In genomic region chr9:38125889-38126288, GRCh38 we compare ENCODE assay signal across 19 cellular contexts. TPM values are rescaled to one million over a fixed set of nuclear protein-coding genes. Genes with fewer than 3 reads are reported as not detected.
DNase-seq lines count a peak whose midpoint lies in the region; ATAC-seq and TF ChIP-seq lines count a peak whose summit lies in the region.
"Had no signal": no experiment of that assay in that cellular context is flagged by ENCODE, and none has a peak within 500 bp of the region (broad histone marks: within the 10 kb centered on the region; RNA-seq: fewer than 3 reads in every experiment).

No MANE protein-coding gene starts in this region.

- H3K27ac ChIP-seq in RWPE2 (ENCODE audit: poor library complexity, severe bottlenecking) (peak overlapping the region; percentile 8), esophagus squamous epithelium (peak overlapping the region in 3 of 4 donors; percentile 68 to 74 (median 70))
- H3K27ac ChIP-seq: 22Rv1, SK-N-MC had no signal

- no peaks in the 10 kb centered on the region for H3K9me3 ChIP-seq in RWPE2 (ENCODE audit: severe bottlenecking)
- H3K9me3 ChIP-seq in esophagus squamous epithelium, result no peaks in the 10 kb centered on the region
- H3K9me3 ChIP-seq: BE2C had no signal

- TF ChIP-seq CTCF in RWPE2 (IDR thresholded peaks at IDR 0.05; ENCODE audit: poor library complexity, severe bottlenecking) (no peak), esophagus squamous epithelium (IDR thresholded peaks at IDR 0.05) (no peak)

- intact Hi-C loops in esophagus squamous epithelium (cut with DNase I), result no loop called here
- intact Hi-C loops in sciatic nerve (cut with DNase I), result no loop called here

- ATAC-seq in RWPE2 (ENCODE audit: low read depth) (peak; percentile 97), sciatic nerve (no peak), HG02678 (IDR thresholded peaks at IDR 0.05; ENCODE audit: unreplicated experiment) (no peak)
- ATAC-seq: CD8-positive, alpha-beta T cell; GM12878; K562 had no signal

- H3K27me3 ChIP-seq in RWPE2 (ENCODE audit: insufficient read depth, poor library complexity, severe bottlenecking) (no peaks in the 10 kb centered on the region), esophagus squamous epithelium (peaks cover 0 to 5% (median 0%) of the 10 kb centered on the region in 4 donors)
- H3K27me3 ChIP-seq: BE2C had no signal

- H3K4me3 ChIP-seq in RWPE2 (ENCODE audit: severe bottlenecking) (no peak overlapping the region), esophagus squamous epithelium (peak overlapping the region in 1 of 4 donors; percentile 4)
- H3K4me3 ChIP-seq: GM12878, K562, SK-N-MC had no signal

- no peak for TF ChIP-seq POLR2A in esophagus squamous epithelium (IDR thresholded peaks at IDR 0.05)

- WGBS in esophagus squamous epithelium, 2 donors, result 49 to 50% methylated on average over 7 of the region's 7 CpGs

- DNase-seq in DMS53 (lab: John Stamatoyannopoulos, UW) (peak; percentile 51), DMS53 treated with DMSO at 0.1 percent for 48 hours (lab: John Stamatoyannopoulos, UW; ENCODE audit: unreplicated experiment) (no peak), RWPE2 (ENCODE audit: low spot score) (no peak), esophagus squamous epithelium (lab: John Stamatoyannopoulos, UW) (no peak), sciatic nerve (ENCODE audit: low spot score) (peak; percentile 4), GM19240 (ENCODE audit: insufficient read length, low spot score) (no peak), mesenteric fat pad (ENCODE audit: low spot score) (no peak)
- DNase-seq: BE2C; CD8-positive, alpha-beta T cell; GDM1; GOT3; NCI-H1048; NCI-H526; Right ventricle myocardium superior had no signal

- H3K36me3 ChIP-seq in RWPE2 (ENCODE audit: low read depth), result no peaks in the 10 kb centered on the region
- no peaks in the 10 kb centered on the region for H3K36me3 ChIP-seq in esophagus squamous epithelium
- H3K36me3 ChIP-seq: BE2C had no signal

- H3K4me1 ChIP-seq in RWPE2 (ENCODE audit: insufficient read depth, poor library complexity, severe bottlenecking) (peaks cover 12% of the 10 kb centered on the region), esophagus squamous epithelium (peaks cover 6 to 22% (median 9%) of the 10 kb centered on the region in 3 donors)
- H3K4me1 ChIP-seq: BE2C had no signal

RNA-seq across cellular contexts. Expression of gene SHB, which starts 56.9 kb away (rescaled TPM):
- 10 to 100 TPM; 17.7 to 31.4 (median 24.2) TPM for total RNA-seq in esophagus squamous epithelium
- total RNA-seq in sciatic nerve, result 15.9 TPM
- 19.3 TPM for total RNA-seq in mesenteric fat pad

Comparison
In these comparisons a context has a peak if more than half of its experiments do, and no peak if none do; other contexts are left out.
1. DNase-seq: peak in DMS53 (single experiment) and sciatic nerve (single experiment); none in DMS53 treated with DMSO at 0.1 percent for 48 hours (single experiment), RWPE2 (single experiment), esophagus squamous epithelium (single experiment), GM19240 (single experiment) and mesenteric fat pad (single experiment).